8 cellular contexts compared by ENCODE assay signal in genomic region chr5:142981886-142982820, GRCh38.
DNase-seq lines count a peak whose midpoint lies in the region; ATAC-seq and TF ChIP-seq lines count a peak whose summit lies in the region.

No MANE protein-coding gene starts in this region.

- H3K27ac ChIP-seq in CD4-positive, alpha-beta T cell (ENCODE audit: low read depth, low read length), result no peak overlapping the region
- peak overlapping the region in 20 of 21 experiments; percentile 7 to 82 (median 66) for H3K27ac ChIP-seq in skin epidermis

- in situ Hi-C loops in HAP-1 (cut with MboI; ENCODE audit: low sequenced_read_pairs), result no loop called here

- no TSS peak for BruUV-seq in MCF 10A (replicated peaks; lab: Mats Ljungman, UMichigan)

- H3K27ac Mint-ChIP-seq in CD4-positive, alpha-beta T cell, result peak overlapping the region; percentile 21
- H3K27ac Mint-ChIP-seq in MCF 10A (ENCODE audit: low read depth, unreplicated experiment), result peak overlapping the region; percentile 20
- no peak overlapping the region for H3K27ac Mint-ChIP-seq in activated T-helper 2 cell treated with anti-CD3 and anti-CD28 coated beads, Interferon-gamma antibody, Interleukin-2, Interleukin-4, amounts not matched to agents 10 μg/mL and 5 μg/mL and 100 μg/mL, durations not matched to agents 14 hours and 24 hours and 36 hours

- no peaks in the 10 kb centered on the region for H3K9me3 Mint-ChIP-seq in CD4-positive, alpha-beta T cell
- no peaks in the 10 kb centered on the region for H3K9me3 Mint-ChIP-seq in MCF 10A (ENCODE audit: unreplicated experiment)
- H3K9me3 Mint-ChIP-seq in activated T-helper 2 cell treated with anti-CD3 and anti-CD28 coated beads, Interferon-gamma antibody, Interleukin-2, Interleukin-4, amounts not matched to agents 10 μg/mL and 5 μg/mL and 100 μg/mL, durations not matched to agents 14 hours and 24 hours and 36 hours, result peaks cover 8% of the 10 kb centered on the region

- peaks cover 44% of the 10 kb centered on the region for H3K4me1 Mint-ChIP-seq in CD4-positive, alpha-beta T cell (ENCODE audit: low read depth)
- H3K4me1 Mint-ChIP-seq in MCF 10A (ENCODE audit: insufficient read depth, unreplicated experiment), result peaks cover 43% of the 10 kb centered on the region
- H3K4me1 Mint-ChIP-seq in activated T-helper 2 cell treated with anti-CD3 and anti-CD28 coated beads, Interferon-gamma antibody, Interleukin-2, Interleukin-4, amounts not matched to agents 10 μg/mL and 5 μg/mL and 100 μg/mL, durations not matched to agents 14 hours and 24 hours and 36 hours (ENCODE audit: low read depth), result peaks cover 49% of the 10 kb centered on the region

- no peaks in the 10 kb centered on the region for H3K27me3 ChIP-seq in CD4-positive, alpha-beta T cell (ENCODE audit: control insufficient read depth, insufficient read depth, low read length)
- no peaks in the 10 kb centered on the region for H3K27me3 ChIP-seq in HAP-1 (ENCODE audit: low read depth)

- no peak overlapping the region for H3K4me3 Mint-ChIP-seq in CD4-positive, alpha-beta T cell
- H3K4me3 Mint-ChIP-seq in MCF 10A (ENCODE audit: unreplicated experiment), result peak overlapping the region; percentile 5
- no peak overlapping the region for H3K4me3 Mint-ChIP-seq in activated T-helper 2 cell treated with anti-CD3 and anti-CD28 coated beads, Interferon-gamma antibody, Interleukin-2, Interleukin-4, amounts not matched to agents 10 μg/mL and 5 μg/mL and 100 μg/mL, durations not matched to agents 14 hours and 24 hours and 36 hours (ENCODE audit: low read depth)

- no peaks in the 10 kb centered on the region for H3K9me3 ChIP-seq in CD4-positive, alpha-beta T cell (ENCODE audit: control insufficient read depth, low read length)
- H3K9me3 ChIP-seq in HAP-1, result no peaks in the 10 kb centered on the region

- CTCF ChIA-PET in CD4-positive, alpha-beta T cell (lab: Charles Lee), result no interaction called here
- CTCF ChIA-PET in MCF 10A (lab: Yijun Ruan, JAX), result interaction anchor here (0.6 to 2.2 kb wide), 7 partner anchors 12 to 223 kb away, joined by 3 to 14 read pairs (median 3); no protein-coding TSS in a partner anchor

- POLR2A ChIA-PET in CD4-positive, alpha-beta T cell (lab: Charles Lee), result interaction anchor here (1.2 kb wide), 1 partner anchor 21 kb away, joined by 3 read pairs; no protein-coding TSS in a partner anchor
- POLR2A ChIA-PET in MCF 10A (lab: Yijun Ruan, JAX), result interaction anchor here (0.6 to 1.5 kb wide), 14 partner anchors 10 to 205 kb away, joined by 3 to 6 read pairs (median 3); no protein-coding TSS in a partner anchor

- no peak for DNase-seq in CD4-positive, alpha-beta T cell
- DNase-seq in NCI-H2029 (lab: John Stamatoyannopoulos, UW) (peak; percentile 47), MCF 10A (ENCODE audit: unreplicated experiment) (peak; percentile 91), inferior parietal cortex (ENCODE audit: extremely low spot score) (peak; percentile 85), HAP-1 (ENCODE audit: low spot score in 2 of 2) (no peak)
- no peak for DNase-seq in activated T-helper 2 cell treated with anti-CD3 and anti-CD28 coated beads, Interferon-gamma antibody, Interleukin-2, Interleukin-4, amounts not matched to agents 10 μg/mL and 5 μg/mL and 100 μg/mL, durations not matched to agents 14 hours and 24 hours and 36 hours (ENCODE audit: low spot score)

- no peaks in the 10 kb centered on the region for H3K27me3 Mint-ChIP-seq in CD4-positive, alpha-beta T cell
- no peaks in the 10 kb centered on the region for H3K27me3 Mint-ChIP-seq in MCF 10A (ENCODE audit: insufficient read depth, unreplicated experiment)
- no peaks in the 10 kb centered on the region for H3K27me3 Mint-ChIP-seq in activated T-helper 2 cell treated with anti-CD3 and anti-CD28 coated beads, Interferon-gamma antibody, Interleukin-2, Interleukin-4, amounts not matched to agents 10 μg/mL and 5 μg/mL and 100 μg/mL, durations not matched to agents 14 hours and 24 hours and 36 hours (ENCODE audit: low read depth)

- intact Hi-C loops in CD4-positive, alpha-beta T cell (cut with DNase I, micrococcal nuclease), result no loop called here
- intact Hi-C loops in MCF 10A (cut with micrococcal nuclease), result no loop called here
- intact Hi-C loops in activated T-helper 2 cell treated with anti-CD3 and anti-CD28 coated beads, Interferon-gamma antibody, Interleukin-2, Interleukin-4, amounts not matched to agents 10 μg/mL and 5 μg/mL and 100 μg/mL, durations not matched to agents 14 hours and 24 hours and 36 hours (cut with micrococcal nuclease), result no loop called here

- TF ChIP-seq CTCF in CD4-positive, alpha-beta T cell (IDR thresholded peaks at IDR 0.05), result no peak
- TF ChIP-seq CTCF in MCF 10A (IDR thresholded peaks at IDR 0.05; ENCODE audit: unreplicated experiment), result no peak

- no peaks in the 10 kb centered on the region for H3K4me1 ChIP-seq in HAP-1

- H3K4me3 ChIP-seq in skin epidermis (no peak overlapping the region), HAP-1 (no peak overlapping the region)

- no peaks in the 10 kb centered on the region for H3K36me3 ChIP-seq in HAP-1 (replicated peaks)

- ATAC-seq in CD4-positive, alpha-beta T cell (ENCODE audit: poor library complexity), result no peak
- no peak for ATAC-seq in GM19455 (IDR thresholded peaks at IDR 0.05; ENCODE audit: unreplicated experiment)

- peaks cover 8% of the 10 kb centered on the region for H3K36me3 Mint-ChIP-seq in CD4-positive, alpha-beta T cell (ENCODE audit: low read depth)
- H3K36me3 Mint-ChIP-seq in MCF 10A (ENCODE audit: insufficient read depth, unreplicated experiment), result no peaks in the 10 kb centered on the region
- H3K36me3 Mint-ChIP-seq in activated T-helper 2 cell treated with anti-CD3 and anti-CD28 coated beads, Interferon-gamma antibody, Interleukin-2, Interleukin-4, amounts not matched to agents 10 μg/mL and 5 μg/mL and 100 μg/mL, durations not matched to agents 14 hours and 24 hours and 36 hours (ENCODE audit: low read depth), result peaks cover 16% of the 10 kb centered on the region

Comparison
In these comparisons a context has a peak if more than half of its experiments do, and no peak if none do; other contexts are left out.
1. DNase-seq: peak in NCI-H2029 (single experiment), MCF 10A (single experiment) and inferior parietal cortex (single experiment); none in CD4-positive, alpha-beta T cell (0 of 10), HAP-1 (0 of 2) and activated T-helper 2 cell treated with anti-CD3 and anti-CD28 coated beads, Interferon-gamma antibody, Interleukin-2, Interleukin-4, amounts not matched to agents 10 μg/mL and 5 μg/mL and 100 μg/mL, durations not matched to agents 14 hours and 24 hours and 36 hours (single experiment).